ENCODE assay signal across 1 cellular context in the genomic region with DNA sequence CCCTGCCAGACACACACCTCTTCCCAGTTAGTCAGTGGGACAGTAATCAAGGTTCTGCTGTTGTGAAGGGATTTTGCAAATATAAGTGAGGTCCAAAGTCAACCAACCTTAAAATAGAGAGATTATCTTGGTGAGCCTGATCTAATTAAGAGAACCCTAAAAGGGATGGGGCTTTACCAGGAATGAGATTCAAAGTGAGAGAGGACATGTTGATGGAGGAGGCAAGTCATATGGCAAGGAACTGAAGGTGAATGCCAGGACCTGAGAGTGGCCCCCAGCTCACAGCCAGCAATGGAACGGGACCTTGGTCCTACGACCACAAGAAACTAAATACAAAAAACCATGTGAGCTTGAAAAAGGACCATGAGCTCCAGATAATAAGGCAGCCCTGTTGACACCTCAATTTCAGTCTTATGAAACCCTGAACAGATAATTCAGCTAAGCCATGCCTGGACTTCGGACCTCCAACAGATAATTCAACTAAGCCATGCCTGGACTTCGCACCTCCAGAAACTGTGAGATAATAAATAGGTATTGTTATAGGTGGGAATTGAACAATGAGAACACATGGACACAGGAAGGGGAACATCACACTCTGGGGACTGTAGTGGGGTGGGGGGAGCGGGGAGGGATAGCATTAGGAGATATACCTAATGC.
TF ChIP-seq lines count a peak whose summit lies in the region.

No MANE protein-coding gene starts in this region.

TF ChIP-seq in liver, 16 proteins besides CTCF, POLR2A, EP300 and RAD21 (continued from another document):
- TF ChIP-seq, protein P1, sequence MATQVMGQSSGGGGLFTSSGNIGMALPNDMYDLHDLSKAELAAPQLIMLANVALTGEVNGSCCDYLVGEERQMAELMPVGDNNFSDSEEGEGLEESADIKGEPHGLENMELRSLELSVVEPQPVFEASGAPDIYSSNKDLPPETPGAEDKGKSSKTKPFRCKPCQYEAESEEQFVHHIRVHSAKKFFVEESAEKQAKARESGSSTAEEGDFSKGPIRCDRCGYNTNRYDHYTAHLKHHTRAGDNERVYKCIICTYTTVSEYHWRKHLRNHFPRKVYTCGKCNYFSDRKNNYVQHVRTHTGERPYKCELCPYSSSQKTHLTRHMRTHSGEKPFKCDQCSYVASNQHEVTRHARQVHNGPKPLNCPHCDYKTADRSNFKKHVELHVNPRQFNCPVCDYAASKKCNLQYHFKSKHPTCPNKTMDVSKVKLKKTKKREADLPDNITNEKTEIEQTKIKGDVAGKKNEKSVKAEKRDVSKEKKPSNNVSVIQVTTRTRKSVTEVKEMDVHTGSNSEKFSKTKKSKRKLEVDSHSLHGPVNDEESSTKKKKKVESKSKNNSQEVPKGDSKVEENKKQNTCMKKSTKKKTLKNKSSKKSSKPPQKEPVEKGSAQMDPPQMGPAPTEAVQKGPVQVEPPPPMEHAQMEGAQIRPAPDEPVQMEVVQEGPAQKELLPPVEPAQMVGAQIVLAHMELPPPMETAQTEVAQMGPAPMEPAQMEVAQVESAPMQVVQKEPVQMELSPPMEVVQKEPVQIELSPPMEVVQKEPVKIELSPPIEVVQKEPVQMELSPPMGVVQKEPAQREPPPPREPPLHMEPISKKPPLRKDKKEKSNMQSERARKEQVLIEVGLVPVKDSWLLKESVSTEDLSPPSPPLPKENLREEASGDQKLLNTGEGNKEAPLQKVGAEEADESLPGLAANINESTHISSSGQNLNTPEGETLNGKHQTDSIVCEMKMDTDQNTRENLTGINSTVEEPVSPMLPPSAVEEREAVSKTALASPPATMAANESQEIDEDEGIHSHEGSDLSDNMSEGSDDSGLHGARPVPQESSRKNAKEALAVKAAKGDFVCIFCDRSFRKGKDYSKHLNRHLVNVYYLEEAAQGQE (IDR thresholded peaks at IDR 0.05) = no peak
- TF ChIP-seq, protein P2, sequence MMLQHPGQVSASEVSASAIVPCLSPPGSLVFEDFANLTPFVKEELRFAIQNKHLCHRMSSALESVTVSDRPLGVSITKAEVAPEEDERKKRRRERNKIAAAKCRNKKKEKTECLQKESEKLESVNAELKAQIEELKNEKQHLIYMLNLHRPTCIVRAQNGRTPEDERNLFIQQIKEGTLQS (IDR thresholded peaks at IDR 0.05) = no peak
- peak; percentile 40 for TF ChIP-seq YY1 (IDR thresholded peaks at IDR 0.05)
- TF ChIP-seq RXRA (IDR thresholded peaks at IDR 0.05) = peak in 1 of 2 donors; percentile 35
- TF ChIP-seq HNF4G (IDR thresholded peaks at IDR 0.05) = peak; percentile 73
TF ChIP-seq in liver: peak in this region for 8.
